Comparison of ENCODE assay signal across 8 cellular contexts in genomic region chr1:224733021-224733911, GRCh38.
A peak's percentile ranks its signal among the peaks of the same experiment; 100 is the strongest.
DNase-seq lines count a peak whose midpoint lies in the region; ATAC-seq and TF ChIP-seq lines count a peak whose summit lies in the region.

No MANE protein-coding gene starts in this region.

- intact Hi-C loops in mammary epithelial cell (cut with micrococcal nuclease) (no loop called here), prostate gland (cut with DNase I) (no loop called here)

- H3K27me3 ChIP-seq in mammary epithelial cell (ENCODE audit: insufficient read depth, low read length) (no peaks in the 10 kb centered on the region), prostate gland (replicated peaks; ENCODE audit: insufficient read depth) (no peaks in the 10 kb centered on the region)

- H3K36me3 ChIP-seq in mammary epithelial cell (ENCODE audit: insufficient read depth, low read length) (no peaks in the 10 kb centered on the region), prostate gland (no peaks in the 10 kb centered on the region)

- no TSS peak for BruUV-seq in mammary epithelial cell (replicated peaks; lab: Mats Ljungman, UMichigan)

- H2AFZ ChIP-seq in mammary epithelial cell (ENCODE audit: low read depth, low read length): peak overlapping the region; percentile 49

- dilution Hi-C loops in mammary epithelial cell (cut with HindIII; ENCODE audit: low sequenced_read_pairs): no loop called here

- no peak overlapping the region for H3K9ac ChIP-seq in mammary epithelial cell (ENCODE audit: insufficient read depth, low read length)

- H3K4me3 ChIP-seq in mammary epithelial cell (replicated peaks in 1 of 3; ENCODE audit: insufficient read depth in 1 of 3, low read depth in 2 of 3, low read length in 3 of 3): no peak overlapping the region
- H3K4me3 ChIP-seq in prostate gland: no peak overlapping the region

- no peaks in the 10 kb centered on the region for H4K20me1 ChIP-seq in mammary epithelial cell (ENCODE audit: insufficient read depth, low read length)

- H3K27ac ChIP-seq in mammary epithelial cell (ENCODE audit: insufficient read depth, low read depth, low read length): no peak overlapping the region
- H3K27ac ChIP-seq in prostate gland: peak overlapping the region; percentile 64 to 76

- WGBS in mammary epithelial cell (ENCODE audit: low coverage, missing lambda C conversion rate): 14% methylated on average over 8 of the region's 12 CpGs
- 20% methylated on average over 11 of the region's 12 CpGs for WGBS in prostate gland

- H3K9me3 ChIP-seq in mammary epithelial cell (replicated peaks; ENCODE audit: insufficient read depth, low read length): no peaks in the 10 kb centered on the region
- H3K9me3 ChIP-seq in prostate gland: no peaks in the 10 kb centered on the region

- DNase-seq in EH (ENCODE audit: low read depth) (peak; percentile 27), mammary epithelial cell (peak; percentile 51), prostate gland (ENCODE audit: low spot score) (peak; percentile 60), OCI-M2 (lab: John Stamatoyannopoulos, UW; ENCODE audit: unreplicated experiment) (no peak)
- no peak for DNase-seq in activated CD8-positive, alpha-beta memory T cell treated with anti-CD3 and anti-CD28 coated beads for 24 hours
- no peak for DNase-seq in activated CD8-positive, alpha-beta memory T cell treated with anti-CD3 and anti-CD28 coated beads, Interleukin-2, amount 50 U/mL, for 48 hours

- TF ChIP-seq CTCF in mammary epithelial cell (conservative IDR thresholded peaks at IDR 0.05 in 1 of 2, IDR thresholded peaks at IDR 0.05 in 1 of 2; ENCODE audit: extremely low read depth in 1 of 2, insufficient read depth in 1 of 2, low read depth in 1 of 2, low read length in 2 of 2) (no peak), prostate gland (IDR thresholded peaks at IDR 0.05) (no peak)

- in situ Hi-C loops in mammary epithelial cell (cut with MboI; ENCODE audit: low sequenced_read_pairs in 2 of 2): no loop called here

- CTCF ChIA-PET in mammary epithelial cell (lab: Charles Lee; ENCODE audit: low non-redundant PET): interaction anchor here (1.0 kb wide), 1 partner anchor 190 kb away, joined by 3 read pairs; no protein-coding TSS in a partner anchor

- peak; percentile 48 for ATAC-seq in GM19467 (IDR thresholded peaks at IDR 0.05; ENCODE audit: unreplicated experiment)
- ATAC-seq in HG03460 (IDR thresholded peaks at IDR 0.05; ENCODE audit: unreplicated experiment): peak; percentile 51

- H3K79me2 ChIP-seq in mammary epithelial cell (ENCODE audit: insufficient read depth, low read length): no peaks in the 10 kb centered on the region

- H3K4me1 ChIP-seq in mammary epithelial cell (ENCODE audit: insufficient read depth, low read length) (peaks cover 17% of the 10 kb centered on the region), prostate gland (replicated peaks) (peaks cover 3% of the 10 kb centered on the region)

- no peak overlapping the region for H3K4me2 ChIP-seq in mammary epithelial cell (ENCODE audit: insufficient read depth, low read depth, low read length)

- no peak for TF ChIP-seq POLR2A in prostate gland (IDR thresholded peaks at IDR 0.05)

Comparison
In these comparisons a context has a peak if more than half of its experiments do, and no peak if none do; other contexts are left out.
1. DNase-seq: peak in EH (single experiment), mammary epithelial cell (single experiment) and prostate gland (single experiment); none in OCI-M2 (single experiment), activated CD8-positive, alpha-beta memory T cell treated with anti-CD3 and anti-CD28 coated beads for 24 hours (single experiment) and activated CD8-positive, alpha-beta memory T cell treated with anti-CD3 and anti-CD28 coated beads, Interleukin-2, amount 50 U/mL, for 48 hours (single experiment).